9 cellular contexts compared by ENCODE assay signal in genomic region chr19:1276620-1277007, GRCh38. TPM values are rescaled to one million over a fixed set of nuclear protein-coding genes. Genes with fewer than 3 reads are reported as not detected.
DNase-seq lines count a peak whose midpoint lies in the region; ATAC-seq and TF ChIP-seq lines count a peak whose summit lies in the region.
"Had no signal": no experiment of that assay in that cellular context is flagged by ENCODE, and none has a peak within 500 bp of the region (broad histone marks: within the 10 kb centered on the region; RNA-seq: fewer than 3 reads in every experiment).

No MANE protein-coding gene starts in this region.

- H3K4me1 ChIP-seq in iPS-15b (ENCODE audit: control insufficient read depth, insufficient read depth, low read length), result peaks cover 8% of the 10 kb centered on the region
- peaks cover 7 to 53% (median 51%) of the 10 kb centered on the region in 5 donors for H3K4me1 ChIP-seq in subcutaneous abdominal adipose tissue (ENCODE audit: control insufficient read depth in 5 of 5, insufficient read depth in 5 of 5, low read length in 5 of 5)

- H3K4me1 Mint-ChIP-seq in activated CD8-positive, alpha-beta T cell treated with anti-CD3 and anti-CD28 coated beads for 36 hours (ENCODE audit: low read depth), result peaks cover 39% of the 10 kb centered on the region

- no peak for TF ChIP-seq CTCF in activated CD8-positive, alpha-beta T cell treated with anti-CD3 and anti-CD28 coated beads for 36 hours (IDR thresholded peaks at IDR 0.05)
- TF ChIP-seq CTCF in GM10266 (IDR thresholded peaks at IDR 0.05; ENCODE audit: control insufficient read depth, insufficient read depth, low read depth, missing control alignments), result no peak

- peak overlapping the region; percentile 79 for H3K9ac ChIP-seq in iPS-15b (ENCODE audit: low read depth, low read length)
- peak overlapping the region in 4 of 5 donors; percentile 75 to 94 (median 83) for H3K9ac ChIP-seq in subcutaneous abdominal adipose tissue (ENCODE audit: low read length in 5 of 5)

- CTCF ChIA-PET in activated CD8-positive, alpha-beta T cell treated with anti-CD3 and anti-CD28 coated beads for 36 hours (lab: Charles Lee), result interaction anchor here (1.2 to 5.6 kb wide), 2 partner anchors 32 to 87 kb away, joined by 3 to 65 read pairs; no protein-coding TSS in a partner anchor

- no peaks in the 10 kb centered on the region for H3K27me3 Mint-ChIP-seq in activated CD8-positive, alpha-beta T cell treated with anti-CD3 and anti-CD28 coated beads for 36 hours

- H3K4me3 ChIP-seq in iPS-15b (ENCODE audit: low read depth, low read length) (peak overlapping the region; percentile 81), subcutaneous abdominal adipose tissue (ENCODE audit: low read depth in 1 of 5, low read length in 5 of 5) (peak overlapping the region in 4 of 5 donors; percentile 22 to 75 (median 74))

- no peak overlapping the region for H3K27ac ChIP-seq in subcutaneous abdominal adipose tissue (ENCODE audit: low read depth, low read length)

- no peak for ATAC-seq in activated CD8-positive, alpha-beta T cell treated with anti-CD3 and anti-CD28 coated beads for 36 hours
- no peak for ATAC-seq in GM18511 (IDR thresholded peaks at IDR 0.05; ENCODE audit: unreplicated experiment)

- H3K27ac Mint-ChIP-seq in activated CD8-positive, alpha-beta T cell treated with anti-CD3 and anti-CD28 coated beads for 36 hours, result peak overlapping the region; percentile 98

- H3K36me3 Mint-ChIP-seq in activated CD8-positive, alpha-beta T cell treated with anti-CD3 and anti-CD28 coated beads for 36 hours (ENCODE audit: low read depth), result peaks cover 58% of the 10 kb centered on the region

- DNase-seq in activated CD4-positive, alpha-beta T cell treated with anti-CD3 and anti-CD28 coated beads for 48 hours, result peak; percentile 60
- DNase-seq in activated CD4-positive, alpha-beta T cell treated with anti-CD3 and anti-CD28 coated beads for 1 hour, result no peak
- peak; percentile 63 for DNase-seq in activated CD8-positive, alpha-beta T cell treated with anti-CD3 and anti-CD28 coated beads for 36 hours
- DNase-seq in GM10266 (ENCODE audit: extremely low spot score) (no peak), cerebellar nuclear complex (lab: John Stamatoyannopoulos, UW) (no peak)
- DNase-seq: NCI-H2107 had no signal

- intact Hi-C loops in activated CD8-positive, alpha-beta T cell treated with anti-CD3 and anti-CD28 coated beads for 36 hours (cut with micrococcal nuclease), result loop anchor here (10.0 kb wide), 1 partner anchor 88 kb away; no protein-coding TSS in a partner anchor

- no peaks in the 10 kb centered on the region for H3K9me3 ChIP-seq in iPS-15b (ENCODE audit: control insufficient read depth, insufficient read depth, low read length)
- H3K9me3 ChIP-seq in subcutaneous abdominal adipose tissue (ENCODE audit: control insufficient read depth in 5 of 5, low read length in 5 of 5), result no peaks in the 10 kb centered on the region

- H3K4me3 Mint-ChIP-seq in activated CD8-positive, alpha-beta T cell treated with anti-CD3 and anti-CD28 coated beads for 36 hours, result peak overlapping the region; percentile 88

- POLR2A ChIA-PET in activated CD8-positive, alpha-beta T cell treated with anti-CD3 and anti-CD28 coated beads for 36 hours (lab: Charles Lee), result interaction anchor here (1.2 kb wide), 1 partner anchor 33 kb away, joined by 5 read pairs; no protein-coding TSS in a partner anchor

- H3K27me3 ChIP-seq in iPS-15b (ENCODE audit: control insufficient read depth, insufficient read depth, low read length) (no peaks in the 10 kb centered on the region), subcutaneous abdominal adipose tissue (ENCODE audit: control insufficient read depth in 5 of 5, insufficient read depth in 4 of 5, low read length in 5 of 5) (peaks cover 0 to 1% (median 0%) of the 10 kb centered on the region in 5 donors)

- H3K36me3 ChIP-seq in iPS-15b (ENCODE audit: control insufficient read depth, insufficient read depth, low read length) (peaks cover 42% of the 10 kb centered on the region), subcutaneous abdominal adipose tissue (ENCODE audit: control insufficient read depth in 5 of 5, insufficient read depth in 5 of 5, low read length in 5 of 5) (peaks cover 0 to 50% (median 40%) of the 10 kb centered on the region in 5 donors)

- H3K9me3 Mint-ChIP-seq in activated CD8-positive, alpha-beta T cell treated with anti-CD3 and anti-CD28 coated beads for 36 hours, result no peaks in the 10 kb centered on the region

RNA-seq across cellular contexts. Expression of gene FAM174C, which starts 1.3 kb away (rescaled TPM):
- total RNA-seq in activated CD8-positive, alpha-beta T cell treated with anti-CD3 and anti-CD28 coated beads for 36 hours, result 10 to 100 TPM; 77.0 to 88.0 TPM

RNA-seq across cellular contexts. Expression of gene CIRBP, which starts 7.5 kb away (rescaled TPM):
- total RNA-seq in activated CD8-positive, alpha-beta T cell treated with anti-CD3 and anti-CD28 coated beads for 36 hours, result 100 to 1,000 TPM; 161 to 180 TPM

RNA-seq across cellular contexts. Expression of gene EFNA2, which starts 9.1 kb away (rescaled TPM):
- total RNA-seq in activated CD8-positive, alpha-beta T cell treated with anti-CD3 and anti-CD28 coated beads for 36 hours, result not detected

RNA-seq across cellular contexts. Expression of gene MIDN, which starts 28.2 kb away (rescaled TPM):
- 10 to 100 TPM; 41.1 to 43.9 TPM for total RNA-seq in activated CD8-positive, alpha-beta T cell treated with anti-CD3 and anti-CD28 coated beads for 36 hours

RNA-seq across cellular contexts. Expression of gene ATP5F1D, which starts 35.1 kb away (rescaled TPM):
- 100 to 1,000 TPM; 186 to 199 TPM for total RNA-seq in activated CD8-positive, alpha-beta T cell treated with anti-CD3 and anti-CD28 coated beads for 36 hours

Comparison
In these comparisons a context has a peak if more than half of its experiments do, and no peak if none do; other contexts are left out.
1. DNase-seq: peak in activated CD4-positive, alpha-beta T cell treated with anti-CD3 and anti-CD28 coated beads for 48 hours (single experiment) and activated CD8-positive, alpha-beta T cell treated with anti-CD3 and anti-CD28 coated beads for 36 hours (single experiment); none in activated CD4-positive, alpha-beta T cell treated with anti-CD3 and anti-CD28 coated beads for 1 hour (single experiment), GM10266 (single experiment) and cerebellar nuclear complex (0 of 2).